In genomic region chr11:128965485-128965884, GRCh38 we compare ENCODE assay signal across 10 cellular contexts. TPM values are rescaled to one million over a fixed set of nuclear protein-coding genes. Genes with fewer than 3 reads are reported as not detected.
DNase-seq lines count a peak whose midpoint lies in the region; ATAC-seq, FAIRE-seq and TF ChIP-seq lines count a peak whose summit lies in the region.
"Had no signal": no experiment of that assay in that cellular context is flagged by ENCODE, and none has a peak within 500 bp of the region (broad histone marks: within the 10 kb centered on the region; RNA-seq: fewer than 3 reads in every experiment).

No MANE protein-coding gene starts in this region.

- no peaks in the 10 kb centered on the region for H3K27me3 ChIP-seq in GM12878 (replicated peaks in 1 of 2; ENCODE audit: control insufficient read depth in 2 of 2, insufficient read depth in 2 of 2, low read length in 1 of 2)
- no peaks in the 10 kb centered on the region for H3K27me3 ChIP-seq in mesendoderm (ENCODE audit: insufficient read depth, low read length, poor library complexity)

- peak; percentile 93 for ATAC-seq in GM19467 (IDR thresholded peaks at IDR 0.05; ENCODE audit: unreplicated experiment)
- ATAC-seq in HG03139 (IDR thresholded peaks at IDR 0.05; ENCODE audit: unreplicated experiment) = peak; percentile 91
- peak; percentile 97 for ATAC-seq in GM12878

- no peak overlapping the region for H4K5ac ChIP-seq in mesendoderm (ENCODE audit: low read length)

- H2AFZ ChIP-seq in GM12878 (ENCODE audit: control insufficient read depth, low read depth, low read length) = peak overlapping the region; percentile 31

- no peak overlapping the region for H4K8ac ChIP-seq in mesendoderm (ENCODE audit: low read depth, low read length)

- TF ChIP-seq CTCF in GM13977 (IDR thresholded peaks at IDR 0.05; ENCODE audit: extremely low read depth, insufficient read depth, missing control alignments) (no peak), GM12878 (IDR thresholded peaks at IDR 0.05 in 2 of 3, conservative IDR thresholded peaks at IDR 0.05 in 1 of 3; ENCODE audit: control insufficient read depth in 2 of 3, extremely low read depth in 1 of 3, insufficient read depth in 1 of 3, low read depth in 3 of 3, low read length in 3 of 3) (no peak)

- no peak overlapping the region for H2BK15ac ChIP-seq in mesendoderm (replicated peaks; ENCODE audit: low read depth)

- TF ChIP-seq POLR2A in GM12878 (IDR thresholded peaks at IDR 0.05; ENCODE audit: low read depth, low read length) = no peak

- H3K4ac ChIP-seq in mesendoderm (ENCODE audit: low read depth, low read length) = no peak overlapping the region

- in situ Hi-C loops in GM13977 (cut with MboI; ENCODE audit: low pct_unique_long_range_greater_than_20kb, low sequenced_read_pairs, unreplicated experiment) = no loop called here
- in situ Hi-C loops in GM12878 (cut with MboI) = no loop called here
- in situ Hi-C loops in ACHN (cut with HindIII; ENCODE audit: low pct_ligation_motif_present, low pct_unique_long_range_greater_than_20kb, low sequenced_read_pairs) = no loop called here

- intact Hi-C loops in GM12878 (cut with micrococcal nuclease; ENCODE audit: unreplicated experiment) = no loop called here

- RAD21 ChIA-PET in GM12878 (lab: Charles Lee; ENCODE audit: unreplicated experiment) = interaction anchor here (1.7 to 1.8 kb wide), 2 partner anchors 9 to 80 kb away, joined by 7 to 8 read pairs; no protein-coding TSS in a partner anchor

- POLR2A ChIA-PET in GM12878 (lab: Charles Lee) = no interaction called here

- no peak overlapping the region for H3K18ac ChIP-seq in mesendoderm (ENCODE audit: low read length)

- H3K9ac ChIP-seq in GM12878 (ENCODE audit: control insufficient read depth, insufficient read depth, low read length) = no peak overlapping the region
- H3K9ac ChIP-seq in mesendoderm (ENCODE audit: low read length) = no peak overlapping the region

- no peak overlapping the region for H3K23ac ChIP-seq in mesendoderm (ENCODE audit: low read length)

- peak; percentile 96 for FAIRE-seq in GM12878 (lab: Jason Lieb, UNC)

- no TSS peak for BruUV-seq in GM12878 (replicated peaks; lab: Mats Ljungman, UMichigan)

- H2BK120ac ChIP-seq in mesendoderm (ENCODE audit: low read depth, low read length) = no peak overlapping the region

- no peak overlapping the region for H3K56ac ChIP-seq in mesendoderm (ENCODE audit: low read length)

- 13% methylated on average over 4 of the region's 4 CpGs for WGBS in GM12878 (ENCODE audit: insufficient coverage, insufficient replicate concordance, low lambda C conversion rate, missing lambda C conversion rate)
- WGBS in mesendoderm (ENCODE audit: extremely low coverage, insufficient coverage, low lambda C conversion rate) = no CpG with 5 or more reads among the region's 4 CpGs

- SMC1A ChIA-PET in GM12878 (lab: Charles Lee; ENCODE audit: uncharacterized antibody, unreplicated experiment) = interaction anchor here (1.2 kb wide), 1 partner anchor 60 kb away, joined by 3 read pairs; no protein-coding TSS in a partner anchor

- DNase-seq in GM13977 (ENCODE audit: low spot score) (peak; percentile 61), GM12878 (ENCODE audit: low read depth, low spot score) (peak; percentile 59), ACHN (no peak), LoVo (ENCODE audit: low spot score) (no peak), mesendoderm (no peak)
- no peak for DNase-seq in stimulated activated CD4-positive, alpha-beta T cell treated with anti-CD3 and anti-CD28 coated beads, Interleukin-2, amount 100 ng/mL, for 24 hours
- DNase-seq: dermis blood vessel endothelial cell, lower lobe of right lung had no signal

- H3K36me3 ChIP-seq in GM12878 (ENCODE audit: control insufficient read depth in 2 of 2, insufficient read depth in 2 of 2, low read length in 1 of 2) (no peaks in the 10 kb centered on the region; a peak in 1 of 4 replicates), mesendoderm (ENCODE audit: control insufficient read depth, insufficient read depth, low read length) (no peaks in the 10 kb centered on the region)

- H4K20me1 ChIP-seq in GM12878 (ENCODE audit: control insufficient read depth, insufficient read depth) = no peaks in the 10 kb centered on the region

- no peaks in the 10 kb centered on the region for H3K9me3 ChIP-seq in GM12878 (replicated peaks; ENCODE audit: control insufficient read depth, insufficient read depth, low read length)
- H3K9me3 ChIP-seq: lower lobe of right lung had no signal

- H3K4me3 ChIP-seq in GM12878 (no peak overlapping the region), mesendoderm (ENCODE audit: low read length) (no peak overlapping the region)
- H3K4me3 ChIP-seq: lower lobe of right lung had no signal

- no peak overlapping the region for H2BK5ac ChIP-seq in mesendoderm (ENCODE audit: low read length)

- CTCF ChIA-PET in GM12878 (lab: Yijun Ruan, JAX) = interaction anchor here (2.1 to 20.8 kb wide), 2 partner anchors 9 to 77 kb away, joined by 8 to 480 read pairs; partner anchors contain the start of gene KCNJ5

- peak overlapping the region; percentile 82 for H3K4me2 ChIP-seq in GM12878 (ENCODE audit: control insufficient read depth, insufficient read depth)
- no peak overlapping the region for H3K4me2 ChIP-seq in mesendoderm (ENCODE audit: low read length)

- no peak overlapping the region for H3K27ac ChIP-seq in GM12878 (ENCODE audit: control insufficient read depth, insufficient read depth)
- no peak overlapping the region for H3K27ac ChIP-seq in mesendoderm (ENCODE audit: low read depth, low read length)
- H3K27ac ChIP-seq: lower lobe of right lung had no signal

- H3K79me2 ChIP-seq in GM12878 (ENCODE audit: control insufficient read depth, insufficient read depth, low read length) = no peaks in the 10 kb centered on the region
- no peaks in the 10 kb centered on the region for H3K79me2 ChIP-seq in mesendoderm (ENCODE audit: control insufficient read depth, insufficient read depth, low read length)

- H3K4me1 ChIP-seq in GM12878 (ENCODE audit: control insufficient read depth, insufficient read depth, low read length) (peaks cover 15% of the 10 kb centered on the region), mesendoderm (ENCODE audit: control insufficient read depth, low read depth, low read length) (peaks cover 6% of the 10 kb centered on the region)

- peak in 1 of 2 experiments; percentile 52; a peak in 1 of 4 replicates for TF ChIP-seq EP300 in GM12878 (IDR thresholded peaks at IDR 0.05; ENCODE audit: borderline replicate concordance in 1 of 2, control insufficient read depth in 1 of 2, low read depth in 2 of 2, low read length in 2 of 2)

- TF ChIP-seq RAD21 in GM12878 (IDR thresholded peaks at IDR 0.05; ENCODE audit: insufficient read depth, low read depth, low read length) = no peak

- H2AK5ac ChIP-seq in mesendoderm (ENCODE audit: low read length) = no peak overlapping the region

- H3K79me1 ChIP-seq in mesendoderm (ENCODE audit: low read length) = no peaks in the 10 kb centered on the region

TF ChIP-seq in GM12878, 131 proteins besides CTCF, POLR2A, EP300 and RAD21 (continues in another document):
- TF ChIP-seq SMC3 (IDR thresholded peaks at IDR 0.05; ENCODE audit: borderline replicate concordance, low read length) (no peak), PRDM15 (CRISPR knock-in tag; IDR thresholded peaks at IDR 0.05) (no peak)

RNA-seq across cellular contexts. Expression of gene TP53AIP1, which starts 22.8 kb away (rescaled TPM):
- total RNA-seq in GM12878 (2013; cell fraction: nucleolus; rRNA removed) = not detected in 2 replicates
- not detected in 2 replicates for total RNA-seq in GM12878 (2014; rRNA removed)
- total RNA-seq in GM12878 (2014; rRNA removed; fragmentation: Illumina TruSeq; extraction: Trizol) = not detected in 2 replicates
- total RNA-seq in GM12878 (2021) = not detected in 2 replicates
- polyA plus RNA-seq in GM12878 (2011; ENCODE audit: low read depth) = not detected
- 0.01 TPM in 1 of 2 replicates, not detected in the other for polyA plus RNA-seq in GM12878 (2011; rRNA removed)
- 0.01 TPM in 1 of 2 replicates, not detected in the other for polyA plus RNA-seq in GM12878 (2011; cell fraction: cytosol; rRNA removed)
- 0.03 TPM in 1 of 2 replicates, not detected in the other for polyA plus RNA-seq in GM12878 (2011; cell fraction: nucleus; rRNA removed)
- polyA plus RNA-seq in GM12878 (2012) = not detected in 2 replicates
- polyA plus RNA-seq in GM12878 (2014; fragmentation: Illumina TruSeq; extraction: Trizol) = not detected in 2 replicates
- not detected for polyA plus RNA-seq in GM12878 (2014; fragmentation: Nextera tagmentation; extraction: Ambion mirVana)
- polyA plus RNA-seq in GM12878 (2014; rRNA removed) = not detected in 2 replicates
- not detected for polyA plus RNA-seq in GM12878 (2016; fragmentation: Nextera tagmentation; extraction: Ambion mirVana)
- not detected in 2 replicates for polyA minus RNA-seq in GM12878 (2011; rRNA and poly(A)+ RNA removed)
- polyA minus RNA-seq in GM12878 (2011; cell fraction: cytosol; rRNA and poly(A)+ RNA removed) = not detected in 2 replicates
- polyA minus RNA-seq in GM12878 (2011; cell fraction: nucleus; rRNA and poly(A)+ RNA removed) = not detected in 2 replicates
- polyA plus RNA-seq in mesendoderm (2013, experiment 1 of 2) = not detected
- 0.03 TPM for polyA plus RNA-seq in mesendoderm (2013, experiment 2 of 2)
- total RNA-seq: dermis blood vessel endothelial cell, lower lobe of right lung had no signal

Comparison
In these comparisons a context has a peak if more than half of its experiments do, and no peak if none do; other contexts are left out.
1. DNase-seq: peak in GM13977 (single experiment) and GM12878 (single experiment); none in ACHN (single experiment), stimulated activated CD4-positive, alpha-beta T cell treated with anti-CD3 and anti-CD28 coated beads, Interleukin-2, amount 100 ng/mL, for 24 hours (0 of 2), LoVo (single experiment) and mesendoderm (single experiment).
2. Peak in every context shown above with its lines, with median percentiles within 50 percentile points of each other: ATAC-seq.